In the genomic region with DNA sequence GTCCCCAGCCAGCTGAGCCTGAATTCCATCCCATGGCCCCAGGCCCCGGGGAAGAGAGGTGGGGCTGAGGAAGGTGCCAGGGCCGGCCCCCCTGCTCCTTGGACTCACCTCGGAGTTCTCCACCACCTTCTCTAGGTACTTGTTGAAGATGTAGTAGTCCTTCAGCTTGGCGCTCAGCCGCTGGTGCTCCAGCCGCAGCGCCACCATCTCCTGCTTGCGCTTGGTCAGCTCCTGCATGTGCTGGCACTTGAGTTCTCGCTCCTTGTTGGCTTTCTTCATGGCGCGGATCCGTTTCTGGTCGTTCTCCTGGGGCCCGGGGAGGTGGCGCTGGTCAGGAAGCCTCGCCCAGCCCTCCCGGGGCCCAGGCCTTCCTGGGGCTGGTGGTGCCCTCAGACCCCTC, we compare ENCODE assay signal across 18 cellular contexts. TPM values are rescaled to one million over a fixed set of nuclear protein-coding genes. Genes with fewer than 3 reads are reported as not detected.
A peak's percentile ranks its signal among the peaks of the same experiment; 100 is the strongest.
DNase-seq lines count a peak whose midpoint lies in the region; TF ChIP-seq lines count a peak whose summit lies in the region.
"Had no signal": no experiment of that assay in that cellular context is flagged by ENCODE, and none has a peak within 500 bp of the region (broad histone marks: within the 10 kb centered on the region; RNA-seq: fewer than 3 reads in every experiment).

No MANE protein-coding gene starts in this region.

- H3K4me2 ChIP-seq in BLaER1 treated with 17β-estradiol and CSF1 and Interleukin-3, amounts not matched to agents 10 nM and 100 nM = peak overlapping the region in 9 of 11 experiments; percentile 4 to 75 (median 65); a peak in 15 of 22 replicates
- no peak overlapping the region for H3K4me2 ChIP-seq in Loucy (ENCODE audit: low read depth, low read length, poor library complexity, severe bottlenecking)

- peaks cover 0 to 3% (median 0%) of the 10 kb centered on the region in 11 experiments; a peak in 2 of 22 replicates for H3K27me3 ChIP-seq in BLaER1 treated with 17β-estradiol and CSF1 and Interleukin-3, amounts not matched to agents 10 nM and 100 nM
- no peaks in the 10 kb centered on the region for H3K27me3 ChIP-seq in Loucy (ENCODE audit: insufficient read depth, low read length, poor library complexity, severe bottlenecking)

- no peaks in the 10 kb centered on the region for H3K36me3 ChIP-seq in BLaER1 treated with 17β-estradiol and CSF1 and Interleukin-3, amounts not matched to agents 10 nM and 100 nM
- H3K36me3 ChIP-seq in Loucy (ENCODE audit: insufficient read depth, low read length) = no peaks in the 10 kb centered on the region

- no peaks in the 10 kb centered on the region for H3K79me2 ChIP-seq in Loucy (ENCODE audit: insufficient read depth, low read length)

- H3K4me1 ChIP-seq in BLaER1 treated with 17β-estradiol and CSF1 and Interleukin-3, amounts not matched to agents 10 nM and 100 nM = peaks cover 0 to 42% (median 20%) of the 10 kb centered on the region in 10 experiments; a peak in 18 of 20 replicates
- peaks cover 11% of the 10 kb centered on the region for H3K4me1 ChIP-seq in Loucy (ENCODE audit: insufficient read depth, low read length, poor library complexity, severe bottlenecking)

- no peaks in the 10 kb centered on the region for H3K9me2 ChIP-seq in Loucy (replicated peaks; ENCODE audit: low read depth, low read length)

- H3K27ac Mint-ChIP-seq in T-helper 1 cell treated with Interleukin-12 subunit alpha and Interleukin-12 subunit beta and Interleukin-4 antibody, amounts not matched to agents 30 μg/mL and 1 μg/mL, for 36 hours = no peak overlapping the region
- H3K27ac Mint-ChIP-seq: HFFc6 had no signal

- H4K20me1 ChIP-seq in BLaER1 treated with 17β-estradiol and CSF1 and Interleukin-3, amounts not matched to agents 10 nM and 100 nM = no peaks in the 10 kb centered on the region
- no peaks in the 10 kb centered on the region for H4K20me1 ChIP-seq in Loucy (ENCODE audit: insufficient read depth, low read length, poor library complexity, severe bottlenecking)

- no peak overlapping the region for H3K4me3 ChIP-seq in BLaER1 treated with 17β-estradiol and CSF1 and Interleukin-3, amounts not matched to agents 10 nM and 100 nM
- no peak overlapping the region for H3K4me3 ChIP-seq in Loucy (ENCODE audit: low read length, poor library complexity, severe bottlenecking)

- H2AFZ ChIP-seq in Loucy (ENCODE audit: low read length) = 0 out of 2 replicates have a peak overlapping the region, but pooled peaks have one; percentile 62

- peaks cover 15% of the 10 kb centered on the region for H3K4me1 Mint-ChIP-seq in T-helper 1 cell treated with Interleukin-12 subunit alpha and Interleukin-12 subunit beta and Interleukin-4 antibody, amounts not matched to agents 30 μg/mL and 1 μg/mL, for 36 hours (ENCODE audit: low read depth)

- H3F3A ChIP-seq in Loucy (ENCODE audit: low read depth) = no peaks in the 10 kb centered on the region

- TF ChIP-seq CTCF in Loucy (conservative IDR thresholded peaks at IDR 0.05; ENCODE audit: low read length) = no peak

- H3K9me3 ChIP-seq in BLaER1 treated with 17β-estradiol and CSF1 and Interleukin-3, amounts not matched to agents 10 nM and 100 nM (replicated peaks in 1 of 11) = no peaks in the 10 kb centered on the region
- H3K9me3 ChIP-seq in Loucy (ENCODE audit: insufficient read depth, low read depth, low read length) = no peaks in the 10 kb centered on the region
- H3K9me3 ChIP-seq: Caco-2 had no signal

- peaks cover 18% of the 10 kb centered on the region for H3K27me3 Mint-ChIP-seq in T-helper 1 cell treated with Interleukin-12 subunit alpha and Interleukin-12 subunit beta and Interleukin-4 antibody, amounts not matched to agents 30 μg/mL and 1 μg/mL, for 36 hours (ENCODE audit: low read depth)

- H3K9me3 Mint-ChIP-seq in T-helper 1 cell treated with Interleukin-12 subunit alpha and Interleukin-12 subunit beta and Interleukin-4 antibody, amounts not matched to agents 30 μg/mL and 1 μg/mL, for 36 hours = no peaks in the 10 kb centered on the region
- H3K9me3 Mint-ChIP-seq: CD8-positive, alpha-beta memory T cell; HFFc6 had no signal

- peak overlapping the region; percentile 85 for H3K4me3 Mint-ChIP-seq in T-helper 1 cell treated with Interleukin-12 subunit alpha and Interleukin-12 subunit beta and Interleukin-4 antibody, amounts not matched to agents 30 μg/mL and 1 μg/mL, for 36 hours
- H3K4me3 Mint-ChIP-seq: HFFc6 had no signal

- H3K9ac ChIP-seq in BLaER1 treated with 17β-estradiol and CSF1 and Interleukin-3, amounts not matched to agents 10 nM and 100 nM = no peak overlapping the region
- H3K9ac ChIP-seq in Loucy (ENCODE audit: low read depth, low read length, poor library complexity, severe bottlenecking) = no peak overlapping the region

- no peak overlapping the region for H3K27ac ChIP-seq in BLaER1 treated with 17β-estradiol and CSF1 and Interleukin-3, amounts not matched to agents 10 nM and 100 nM
- H3K27ac ChIP-seq: 22Rv1, HL-60 had no signal

- H3K36me3 Mint-ChIP-seq in T-helper 1 cell treated with Interleukin-12 subunit alpha and Interleukin-12 subunit beta and Interleukin-4 antibody, amounts not matched to agents 30 μg/mL and 1 μg/mL, for 36 hours (ENCODE audit: low read depth) = no peaks in the 10 kb centered on the region

- DNase-seq in T-helper 1 cell (no peak), mesenteric fat pad (ENCODE audit: low spot score) (peak; percentile 86), NCI-H2081 treated with DMSO at 0.1 percent for 48 hours (lab: John Stamatoyannopoulos, UW) (no peak), cerebellar nuclear complex (lab: John Stamatoyannopoulos, UW) (no peak), amniotic stem cell (lab: John Stamatoyannopoulos, UW) (no peak)
- DNase-seq: C1 segment of cervical spinal cord; Caco-2; CD8-positive, alpha-beta memory T cell; GF-D8; HCEC 1CT; HFFc6 had no signal

RNA-seq across cellular contexts. Expression of a gene that starts 3.3 kb away (rescaled TPM):
- total RNA-seq in mesenteric fat pad = not detected
- total RNA-seq: A673, Caco-2, HFFc6 had no signal

RNA-seq across cellular contexts. Expression of a gene that starts 17.0 kb away (rescaled TPM):
- total RNA-seq in mesenteric fat pad = not detected
- total RNA-seq: A673; Caco-2; CD8-positive, alpha-beta memory T cell; H4; HFFc6 had no signal

RNA-seq across cellular contexts. Expression of a gene that starts 57.8 kb away (rescaled TPM):
- not detected for total RNA-seq in mesenteric fat pad
- total RNA-seq: A673; Caco-2; CD8-positive, alpha-beta memory T cell; H4; HFFc6 had no signal
